21 cellular contexts compared by ENCODE assay signal in genomic region chr13:69124996-69125395, GRCh38.
"Had no signal": no experiment of that assay in that cellular context is flagged by ENCODE, and none has a peak within 500 bp of the region (broad histone marks: within the 10 kb centered on the region; RNA-seq: fewer than 3 reads in every experiment).

No MANE protein-coding gene starts in this region.

- H3K27me3 ChIP-seq: foreskin keratinocyte, left lung had no signal

- H3K36me3 ChIP-seq: left lung had no signal

- DNase-seq: activated CD4-positive, alpha-beta memory T cell treated with anti-CD3 and anti-CD28 coated beads, Interleukin-2, amount 10 ng/mL, durations not matched to agents 7 days and 5 days; activated CD4-positive, alpha-beta T cell treated with anti-CD3 and anti-CD28 coated beads, Interleukin-2, amount 10 ng/mL, durations not matched to agents 24 days and 14 days; activated effector memory CD4-positive, alpha-beta T cell treated with anti-CD3 and anti-CD28 coated beads, Interleukin-2, amount 50 U/mL, for 16 hours; activated naive CD4-positive, alpha-beta T cell treated with anti-CD3 and anti-CD28 coated beads, Interleukin-2, amount 10 ng/mL, durations not matched to agents 7 days and 5 days; activated T-cell treated with anti-CD3 and anti-CD28 coated beads, Interleukin-2, amount 50 U/mL, for 72 hours; amygdala; effector CD4-positive, alpha-beta T cell; erythroblast; foreskin keratinocyte; left lung; naive thymus-derived CD4-positive, alpha-beta T cell; occipital lobe; posterior cingulate gyrus; retina; stimulated activated CD4-positive, alpha-beta T cell treated with anti-CD3 and anti-CD28 coated beads, Interleukin-2, amount 100 ng/mL, for 48 hours; stimulated activated CD8-positive, alpha-beta memory T cell treated with anti-CD3 and anti-CD28 coated beads, Interleukin-4, amount 100 ng/mL, for 48 hours; stimulated activated naive B cell treated with anti-CD40 and anti-IgM and Interleukin-4, amounts not matched to agents 10 μg/mL and 1 μg/mL and 100 μg/mL, for 72 hours; T-helper 17 cell; trophoblast cell had no signal

- FAIRE-seq: endometrium had no signal

- H3K4me3 ChIP-seq: left lung, lung had no signal

- H3K4me1 ChIP-seq: foreskin keratinocyte, left lung had no signal

- H3K27ac ChIP-seq: foreskin keratinocyte, left lung had no signal

- ATAC-seq: activated T-cell treated with anti-CD3 and anti-CD28 coated beads, Interleukin-2, amount 50 U/mL, for 72 hours; foreskin keratinocyte; left lung; naive thymus-derived CD4-positive, alpha-beta T cell; stimulated activated naive B cell treated with anti-CD40 and anti-IgM and Interleukin-4, amounts not matched to agents 10 μg/mL and 1 μg/mL and 100 μg/mL, for 72 hours; T-helper 17 cell had no signal
